Comparison of ENCODE assay signal across 23 cellular contexts in genomic region chr15:57556040-57556439, GRCh38. TPM values are rescaled to one million over a fixed set of nuclear protein-coding genes. Genes with fewer than 3 reads are reported as not detected.
"Had no signal": no experiment of that assay in that cellular context is flagged by ENCODE, and none has a peak within 500 bp of the region (broad histone marks: within the 10 kb centered on the region; RNA-seq: fewer than 3 reads in every experiment).

No MANE protein-coding gene starts in this region.

- H3K4me3 ChIP-seq: esophagus squamous epithelium, gastroesophageal sphincter, hepatocyte, left ventricle myocardium inferior, lower lobe of right lung, psoas muscle, right lobe of liver, skin epidermis had no signal

- H3K27ac Mint-ChIP-seq: memory B cell; natural killer cell; stimulated activated naive B cell treated with anti-CD40 and anti-IgM and Interleukin-4, amounts not matched to agents 10 μg/mL and 1 μg/mL and 100 μg/mL, for 72 hours; type B pancreatic cell had no signal

- H3K4me1 ChIP-seq: parathyroid adenoma had no signal

- H3K27ac ChIP-seq: hepatocyte, parathyroid adenoma, psoas muscle, right lobe of liver, skin epidermis had no signal

- H3K9me3 Mint-ChIP-seq: memory B cell; natural killer cell; stimulated activated naive B cell treated with anti-CD40 and anti-IgM and Interleukin-4, amounts not matched to agents 10 μg/mL and 1 μg/mL and 100 μg/mL, for 72 hours; stimulated activated naive CD8-positive, alpha-beta T cell treated with anti-CD3 and anti-CD28 coated beads, Interleukin-15, amount 100 ng/mL, for 72 hours; type B pancreatic cell had no signal

- ATAC-seq: gastroesophageal sphincter; left cardiac atrium; lower lobe of right lung; natural killer cell; psoas muscle; right lobe of liver; stimulated activated naive B cell treated with anti-CD40 and anti-IgM and Interleukin-4, amounts not matched to agents 10 μg/mL and 1 μg/mL and 100 μg/mL, for 72 hours; stimulated activated naive CD8-positive, alpha-beta T cell treated with anti-CD3 and anti-CD28 coated beads, Interleukin-15, amount 100 ng/mL, for 72 hours had no signal

- DNase-seq: effector memory CD4-positive, alpha-beta T cell; esophagus squamous epithelium; foreskin fibroblast; kidney; left cardiac atrium; left ventricle myocardium inferior; lower lobe of right lung; natural killer cell; psoas muscle; retina; right lobe of liver; stimulated activated CD4-positive, alpha-beta T cell treated with anti-CD3 and anti-CD28 coated beads, Interleukin-2, amount 100 ng/mL, for 24 hours; stimulated activated CD4-positive, alpha-beta T cell treated with anti-CD3 and anti-CD28 coated beads, Interleukin-4, amount 100 ng/mL, for 4 hours; stimulated activated naive B cell treated with anti-CD40 and anti-IgM and Interleukin-4, amounts not matched to agents 10 μg/mL and 1 μg/mL and 100 μg/mL, for 72 hours; stimulated activated naive CD8-positive, alpha-beta T cell treated with anti-CD3 and anti-CD28 coated beads, Interleukin-15, amount 100 ng/mL, for 72 hours; substantia nigra had no signal

- H3K36me3 ChIP-seq: esophagus squamous epithelium, gastroesophageal sphincter, left ventricle myocardium inferior, lower lobe of right lung, right lobe of liver had no signal

- H3K9me3 ChIP-seq: esophagus squamous epithelium, gastroesophageal sphincter, left ventricle myocardium inferior, lower lobe of right lung, psoas muscle, right lobe of liver had no signal

- H3K9ac ChIP-seq: parathyroid adenoma had no signal

- H3K27me3 Mint-ChIP-seq: type B pancreatic cell had no signal

- H3K4me2 ChIP-seq: hepatocyte had no signal

- H3K27me3 ChIP-seq: esophagus squamous epithelium, gastroesophageal sphincter, hepatocyte, right lobe of liver had no signal

- H3K4me3 Mint-ChIP-seq: memory B cell; mesothelial cell of epicardium; natural killer cell; stimulated activated naive B cell treated with anti-CD40 and anti-IgM and Interleukin-4, amounts not matched to agents 10 μg/mL and 1 μg/mL and 100 μg/mL, for 72 hours; stimulated activated naive CD8-positive, alpha-beta T cell treated with anti-CD3 and anti-CD28 coated beads, Interleukin-15, amount 100 ng/mL, for 72 hours; type B pancreatic cell had no signal

- H3K36me3 Mint-ChIP-seq: memory B cell; natural killer cell; stimulated activated naive B cell treated with anti-CD40 and anti-IgM and Interleukin-4, amounts not matched to agents 10 μg/mL and 1 μg/mL and 100 μg/mL, for 72 hours had no signal

RNA-seq across cellular contexts. Expression of gene MYZAP, which starts 35.7 kb away (rescaled TPM):
- total RNA-seq: natural killer cell had no signal
